Comparison of ENCODE assay signal across 26 cellular contexts in the genomic region with DNA sequence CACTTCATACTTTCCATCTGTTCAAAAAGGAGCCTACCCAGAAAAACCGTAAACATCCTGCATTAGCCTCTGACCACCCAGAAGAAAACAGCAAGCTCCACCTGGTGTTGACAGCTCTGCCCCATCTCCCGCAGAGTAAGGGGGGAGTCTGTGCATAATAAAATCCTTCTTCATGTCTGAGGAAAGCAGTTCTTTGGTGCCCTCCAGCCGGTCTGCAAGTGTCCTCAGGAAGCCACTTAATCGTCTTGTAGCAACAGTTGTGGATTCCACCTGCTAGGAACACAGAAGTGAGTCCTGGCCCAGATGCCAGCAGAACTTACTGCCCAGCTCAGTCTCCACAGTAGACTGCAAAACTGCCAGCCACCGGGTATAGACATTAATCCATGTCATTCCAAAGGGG. TPM values are rescaled to one million over a fixed set of nuclear protein-coding genes. Genes with fewer than 3 reads are reported as not detected.
DNase-seq lines count a peak whose midpoint lies in the region; ATAC-seq and TF ChIP-seq lines count a peak whose summit lies in the region.
"Had no signal": no experiment of that assay in that cellular context is flagged by ENCODE, and none has a peak within 500 bp of the region (broad histone marks: within the 10 kb centered on the region; RNA-seq: fewer than 3 reads in every experiment).

No MANE protein-coding gene starts in this region.

- ATAC-seq in WTC11: peak; percentile 66
- no peak for ATAC-seq in HG02840 (IDR thresholded peaks at IDR 0.05; ENCODE audit: low FRiP score, unreplicated experiment)
- ATAC-seq in GM19467 (IDR thresholded peaks at IDR 0.05; ENCODE audit: unreplicated experiment): no peak
- no peak for ATAC-seq in body of pancreas
- ATAC-seq: PC-3, Right ventricle myocardium inferior, T-cell had no signal

- H3K27ac ChIP-seq in body of pancreas: no peak overlapping the region
- H3K27ac ChIP-seq: BLaER1 treated with 17β-estradiol and CSF1 and Interleukin-3, amounts not matched to agents 10 nM and 100 nM; SJCRH30 had no signal

- no peaks in the 10 kb centered on the region for H3K4me1 ChIP-seq in body of pancreas
- H3K4me1 ChIP-seq: SJCRH30 had no signal

- H3K9me3 ChIP-seq in body of pancreas: no peaks in the 10 kb centered on the region
- H3K9me3 ChIP-seq: BLaER1 treated with 17β-estradiol and CSF1 and Interleukin-3, amounts not matched to agents 10 nM and 100 nM; MG63; SJCRH30 had no signal

- H3K36me3 Mint-ChIP-seq in WTC11: peaks cover 10% of the 10 kb centered on the region; the same call in 1 of the 2 replicates

- TF ChIP-seq POLR2A in body of pancreas (IDR thresholded peaks at IDR 0.05): no peak

- peaks cover 0 to 39% of the 10 kb centered on the region in 2 donors for H3K36me3 ChIP-seq in body of pancreas (replicated peaks in 1 of 2; ENCODE audit: insufficient read depth in 1 of 2, low read depth in 2 of 2)

- intact Hi-C loops in posterior vena cava (cut with DNase I) (no loop called here), body of pancreas (cut with DNase I) (no loop called here)

- peak; percentile 94 for DNase-seq in DMS 273 (lab: John Stamatoyannopoulos, UW; ENCODE audit: unreplicated experiment)
- peak; percentile 58 for DNase-seq in DMS79 treated with DMSO at 0.1 percent for 48 hours (lab: John Stamatoyannopoulos, UW)
- DNase-seq in NCI-H82 (lab: John Stamatoyannopoulos, UW): peak; percentile 87
- DNase-seq in WTC11 (ENCODE audit: low spot score): no peak
- DNase-seq in posterior vena cava (ENCODE audit: low spot score): no peak
- DNase-seq in body of pancreas: no peak
- DNase-seq: CD4-positive, alpha-beta memory T cell; COR-L47; DND-41; GOT3; HCEC 1CT; IMR-90; KG1; MG63; NCI-H2081; NCI-H2227 treated with DMSO at 0.1 percent for 48 hours; NCI-H510A; NCI-H748 treated with DMSO at 0.1 percent for 48 hours; NK-92 treated with Interleukin-12 subunit alpha and Interleukin-12 subunit beta, amount 100 ng/mL, for 24 hours; PC-3; SJCRH30; T-cell had no signal

- no peak overlapping the region for H3K4me3 ChIP-seq in body of pancreas
- H3K4me3 ChIP-seq: BLaER1 treated with 17β-estradiol and CSF1 and Interleukin-3, amounts not matched to agents 10 nM and 100 nM; MG63; SJCRH30 had no signal

- H3K27me3 ChIP-seq in body of pancreas: no peaks in the 10 kb centered on the region
- H3K27me3 ChIP-seq: BLaER1 treated with 17β-estradiol and CSF1 and Interleukin-3, amounts not matched to agents 10 nM and 100 nM; MG63; SJCRH30 had no signal

- 81% methylated on average over 5 of the region's 5 CpGs for WGBS in body of pancreas, 2 donors

- H3K27ac Mint-ChIP-seq in WTC11: peak overlapping the region; percentile 30; the same call in 1 of the 2 replicates
- H3K27ac Mint-ChIP-seq: T-cell had no signal

- POLR2A ChIA-PET in WTC11 (lab: Charles Lee): no interaction called here

- CTCF ChIA-PET in WTC11 (lab: Charles Lee): interaction anchor here (1.0 to 1.6 kb wide), 3 partner anchors 18 to 155 kb away, joined by 3 to 4 read pairs (median 3); no protein-coding TSS in a partner anchor

- no peak overlapping the region for H3K4me3 Mint-ChIP-seq in WTC11
- H3K4me3 Mint-ChIP-seq: CD4-positive, alpha-beta memory T cell; T-cell had no signal

- TF ChIP-seq CTCF in WTC11 (IDR thresholded peaks at IDR 0.05): no peak
- no peak for TF ChIP-seq CTCF in body of pancreas (IDR thresholded peaks at IDR 0.05)

- peaks cover 12% of the 10 kb centered on the region for H3K4me1 Mint-ChIP-seq in WTC11
- H3K4me1 Mint-ChIP-seq: T-cell had no signal

- H3K27me3 Mint-ChIP-seq in WTC11 (ENCODE audit: low read depth): no peaks in the 10 kb centered on the region
- H3K27me3 Mint-ChIP-seq: CD4-positive, alpha-beta memory T cell; T-cell had no signal

- no peaks in the 10 kb centered on the region for H3K9me3 Mint-ChIP-seq in WTC11
- H3K9me3 Mint-ChIP-seq: T-cell had no signal

TF ChIP-seq in WTC11, 78 proteins besides CTCF, POLR2A, EP300 and RAD21:
- TF ChIP-seq ZNF423 (CRISPR knock-in tag; IDR thresholded peaks at IDR 0.05) (no peak), NFATC4 (CRISPR knock-in tag; IDR thresholded peaks at IDR 0.05) (no peak), TEAD1 (CRISPR knock-in tag; IDR thresholded peaks at IDR 0.05) (no peak), KAT7 (CRISPR knock-in tag; IDR thresholded peaks at IDR 0.05; ENCODE audit: borderline replicate concordance) (no peak), NFE2L1 (CRISPR knock-in tag; IDR thresholded peaks at IDR 0.05) (no peak), E2F5 (CRISPR knock-in tag; IDR thresholded peaks at IDR 0.05) (no peak), ZNF232 (CRISPR knock-in tag; IDR thresholded peaks at IDR 0.05) (no peak), JAZF1 (CRISPR knock-in tag; IDR thresholded peaks at IDR 0.05) (no peak)
- TF ChIP-seq, protein P1, sequence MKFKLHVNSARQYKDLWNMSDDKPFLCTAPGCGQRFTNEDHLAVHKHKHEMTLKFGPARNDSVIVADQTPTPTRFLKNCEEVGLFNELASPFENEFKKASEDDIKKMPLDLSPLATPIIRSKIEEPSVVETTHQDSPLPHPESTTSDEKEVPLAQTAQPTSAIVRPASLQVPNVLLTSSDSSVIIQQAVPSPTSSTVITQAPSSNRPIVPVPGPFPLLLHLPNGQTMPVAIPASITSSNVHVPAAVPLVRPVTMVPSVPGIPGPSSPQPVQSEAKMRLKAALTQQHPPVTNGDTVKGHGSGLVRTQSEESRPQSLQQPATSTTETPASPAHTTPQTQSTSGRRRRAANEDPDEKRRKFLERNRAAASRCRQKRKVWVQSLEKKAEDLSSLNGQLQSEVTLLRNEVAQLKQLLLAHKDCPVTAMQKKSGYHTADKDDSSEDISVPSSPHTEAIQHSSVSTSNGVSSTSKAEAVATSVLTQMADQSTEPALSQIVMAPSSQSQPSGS (CRISPR knock-in tag; IDR thresholded peaks at IDR 0.05; ENCODE audit: borderline replicate concordance, low read depth): no peak

RNA-seq across cellular contexts. Expression of gene RIOX2, which starts 22.5 kb away (rescaled TPM):
- total RNA-seq in WTC11 (2021) (8.7 to 11.0 TPM (median 8.7 TPM) in 3 replicates), posterior vena cava (10 to 100 TPM; 17.1 to 20.0 TPM), body of pancreas (10 to 100 TPM; 22.1 to 32.3 TPM)

Comparison
In these comparisons a context has a peak if more than half of its experiments do, and no peak if none do; other contexts are left out.
1. DNase-seq: peak in DMS 273 (single experiment), DMS79 treated with DMSO at 0.1 percent for 48 hours (single experiment) and NCI-H82 (single experiment); none in WTC11 (single experiment), posterior vena cava (single experiment) and body of pancreas (0 of 4).